Comparison of ENCODE assay signal across 14 cellular contexts in the genomic region with DNA sequence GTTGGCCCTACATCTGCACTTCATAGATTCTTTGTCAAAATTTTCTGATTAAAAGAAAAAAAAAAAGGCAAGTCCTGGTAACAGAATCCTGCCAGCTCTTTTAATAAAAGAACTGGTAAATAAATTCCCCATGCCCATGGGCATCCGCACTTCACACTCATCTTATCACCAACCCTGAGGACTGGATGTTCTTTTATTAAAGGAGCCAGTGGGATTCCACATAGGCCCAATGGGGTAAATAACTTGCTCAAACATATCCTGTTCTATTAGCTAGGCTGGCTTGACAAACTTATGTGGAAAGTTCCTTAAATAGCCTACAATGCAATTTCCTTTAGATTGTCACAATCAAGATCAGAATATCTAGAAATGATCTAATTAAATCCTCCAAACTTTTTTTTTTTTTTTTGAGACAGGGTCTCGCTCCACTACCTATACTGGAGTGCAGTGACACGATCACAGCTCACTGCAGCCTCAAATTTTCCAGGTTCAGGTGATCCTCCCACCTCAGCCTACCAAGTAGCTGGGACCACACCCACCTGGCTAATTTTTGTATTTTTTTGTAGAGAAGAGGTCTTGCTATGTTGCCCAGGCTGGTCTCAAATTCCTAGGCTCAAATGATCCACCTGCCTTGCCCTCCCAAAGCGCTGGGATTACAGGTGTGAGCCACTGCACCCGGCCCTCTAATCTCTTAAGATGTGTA.
DNase-seq lines count a peak whose midpoint lies in the region; ATAC-seq and TF ChIP-seq lines count a peak whose summit lies in the region.
"Had no signal": no experiment of that assay in that cellular context is flagged by ENCODE, and none has a peak within 500 bp of the region (broad histone marks: within the 10 kb centered on the region; RNA-seq: fewer than 3 reads in every experiment).

No MANE protein-coding gene starts in this region.

- no peak for TF ChIP-seq CTCF in Caco-2 (IDR thresholded peaks at IDR 0.05; ENCODE audit: insufficient read depth in 1 of 2, low read depth in 1 of 2, low read length in 1 of 2, severe bottlenecking in 1 of 2, unreplicated experiment in 1 of 2)
- no peak for TF ChIP-seq CTCF in adrenal gland (IDR thresholded peaks at IDR 0.05)
- no peak for TF ChIP-seq CTCF in right lobe of liver (IDR thresholded peaks at IDR 0.05)
- no peak for TF ChIP-seq CTCF in transverse colon (IDR thresholded peaks at IDR 0.05)
- TF ChIP-seq CTCF in tibial nerve (IDR thresholded peaks at IDR 0.05): no peak

- no peaks in the 10 kb centered on the region for H3K9me3 Mint-ChIP-seq in Caco-2 (ENCODE audit: unreplicated experiment)

- CTCF ChIA-PET in Caco-2 (lab: Charles Lee): interaction anchor here (0.6 to 2.1 kb wide), 7 partner anchors 9 to 196 kb away, joined by 3 to 13 read pairs (median 4); no protein-coding TSS in a partner anchor

- peaks cover 28% of the 10 kb centered on the region for H3K4me1 Mint-ChIP-seq in Caco-2 (ENCODE audit: low read depth, unreplicated experiment)
- peaks cover 2% of the 10 kb centered on the region for H3K4me1 Mint-ChIP-seq in T-helper 17 cell

- intact Hi-C loops in Caco-2 (cut with micrococcal nuclease; ENCODE audit: unreplicated experiment): no loop called here
- intact Hi-C loops in adrenal gland (cut with DNase I): no loop called here
- intact Hi-C loops in right lobe of liver (cut with DNase I): no loop called here
- intact Hi-C loops in transverse colon (cut with DNase I; ENCODE audit: low total_unique reads): no loop called here

- H3K4me3 Mint-ChIP-seq in Caco-2 (ENCODE audit: unreplicated experiment) (peak overlapping the region; percentile 64), T-helper 17 cell (no peak overlapping the region)

- H3K27me3 Mint-ChIP-seq in Caco-2 (ENCODE audit: insufficient read depth, unreplicated experiment): no peaks in the 10 kb centered on the region
- no peaks in the 10 kb centered on the region for H3K27me3 Mint-ChIP-seq in T-helper 17 cell

- H3K4me3 ChIP-seq in Caco-2 (ENCODE audit: low read depth, low read length) (no peak overlapping the region), adrenal gland (no peak overlapping the region), right lobe of liver (no peak overlapping the region), transverse colon (no peak overlapping the region), tibial nerve (no peak overlapping the region)
- H3K4me3 ChIP-seq: BLaER1 had no signal

- H3K9me3 ChIP-seq in Caco-2 (no peaks in the 10 kb centered on the region), adrenal gland (replicated peaks in 1 of 3) (no peaks in the 10 kb centered on the region), right lobe of liver (no peaks in the 10 kb centered on the region), transverse colon (no peaks in the 10 kb centered on the region), T-helper 17 cell (ENCODE audit: control insufficient read depth, low read length, poor library complexity, severe bottlenecking) (no peaks in the 10 kb centered on the region), tibial nerve (no peaks in the 10 kb centered on the region)
- H3K9me3 ChIP-seq: BLaER1 had no signal

- H3K4me1 ChIP-seq in Caco-2 (peaks cover 56% of the 10 kb centered on the region), adrenal gland (replicated peaks in 1 of 2) (peaks cover 11 to 44% of the 10 kb centered on the region in 2 donors), right lobe of liver (peaks cover 0 to 49% (median 11%) of the 10 kb centered on the region in 4 donors), transverse colon (peaks cover 8 to 46% (median 18%) of the 10 kb centered on the region in 4 donors), tibial nerve (peaks cover 0 to 55% (median 13%) of the 10 kb centered on the region in 4 donors)

- H3K27ac ChIP-seq in adrenal gland (peak overlapping the region in 3 of 5 donors; percentile 14 to 89 (median 74)), right lobe of liver (peak overlapping the region; percentile 51 to 83 (median 51)), transverse colon (peak overlapping the region; percentile 62 to 79 (median 68)), tibial nerve (peak overlapping the region in 2 of 4 donors; percentile 31 to 34)
- H3K27ac ChIP-seq: BLaER1 had no signal

- ATAC-seq in right lobe of liver (no peak), T-helper 17 cell (no peak), HG02610 (IDR thresholded peaks at IDR 0.05; ENCODE audit: unreplicated experiment) (no peak)

- in situ Hi-C loops in transverse colon (cut with MboI; ENCODE audit: low pct_ligation_motif_present in 1 of 4, low pct_unique_long_range_greater_than_20kb in 1 of 4, low sequenced_read_pairs in 3 of 4): no loop called here

- TF ChIP-seq POLR2A in adrenal gland (IDR thresholded peaks at IDR 0.05) (no peak), right lobe of liver (IDR thresholded peaks at IDR 0.05) (no peak), transverse colon (IDR thresholded peaks at IDR 0.05) (no peak), tibial nerve (IDR thresholded peaks at IDR 0.05) (no peak)

- POLR2A ChIA-PET in Caco-2 (lab: Charles Lee): interaction anchor here (0.5 to 0.7 kb wide), 3 partner anchors 19 to 113 kb away, joined by 3 to 4 read pairs (median 3); no protein-coding TSS in a partner anchor

- H3K36me3 ChIP-seq in Caco-2 (ENCODE audit: control insufficient read depth, insufficient read depth, low read length) (no peaks in the 10 kb centered on the region), adrenal gland (replicated peaks in 1 of 2) (no peaks in the 10 kb centered on the region), right lobe of liver (no peaks in the 10 kb centered on the region), transverse colon (no peaks in the 10 kb centered on the region), tibial nerve (no peaks in the 10 kb centered on the region)

- no peak for TF ChIP-seq EP300 in transverse colon (IDR thresholded peaks at IDR 0.05; ENCODE audit: low read depth)
- TF ChIP-seq EP300 in tibial nerve (IDR thresholded peaks at IDR 0.05): no peak

- DNase-seq in Caco-2 (no peak), adrenal gland (no peak), right lobe of liver (no peak), transverse colon (no peak), T-helper 17 cell (no peak), tibial nerve (ENCODE audit: low spot score in 2 of 2) (no peak)
- DNase-seq: Karpas-422, MM.1S, NCI-H1105, NCI-H1930, NCI-H2171 treated with DMSO at 0.1 percent for 48 hours, NCI-H774 had no signal

- H3K27me3 ChIP-seq in Caco-2 (replicated peaks; ENCODE audit: control insufficient read depth, insufficient read depth, low read length) (no peaks in the 10 kb centered on the region), adrenal gland (no peaks in the 10 kb centered on the region), right lobe of liver (no peaks in the 10 kb centered on the region), transverse colon (no peaks in the 10 kb centered on the region), tibial nerve (no peaks in the 10 kb centered on the region)
- H3K27me3 ChIP-seq: BLaER1 had no signal

- BruUV-seq in Caco-2 (replicated peaks; lab: Mats Ljungman, UMichigan): no TSS peak

- 85 to 96% (median 93%) methylated on average over 3 to 5 of the region's 5 CpGs for WGBS in adrenal gland, 4 donors
- 67% methylated on average over 5 of the region's 5 CpGs for WGBS in right lobe of liver (ENCODE audit: insufficient coverage, low coverage, low lambda C conversion rate, missing lambda C conversion rate)
- 76 to 86% methylated on average over 3 to 5 of the region's 5 CpGs for WGBS in transverse colon (ENCODE audit: low coverage in 1 of 2), 2 donors
- 91 to 92% methylated on average over 5 of the region's 5 CpGs for WGBS in tibial nerve, 2 donors

- peak overlapping the region; percentile 92 for H3K27ac Mint-ChIP-seq in Caco-2 (ENCODE audit: unreplicated experiment)
- H3K27ac Mint-ChIP-seq in T-helper 17 cell: no peak overlapping the region

- H3K36me3 Mint-ChIP-seq in Caco-2 (ENCODE audit: insufficient read depth, unreplicated experiment): no peaks in the 10 kb centered on the region
- H3K36me3 Mint-ChIP-seq in T-helper 17 cell (ENCODE audit: low read depth): no peaks in the 10 kb centered on the region
